ENCODE assay signal across 18 cellular contexts in genomic region chr1:211603191-211603701, GRCh38. TPM values are rescaled to one million over a fixed set of nuclear protein-coding genes. Genes with fewer than 3 reads are reported as not detected.
DNase-seq lines count a peak whose midpoint lies in the region; ATAC-seq and TF ChIP-seq lines count a peak whose summit lies in the region.
"Had no signal": no experiment of that assay in that cellular context is flagged by ENCODE, and none has a peak within 500 bp of the region (broad histone marks: within the 10 kb centered on the region; RNA-seq: fewer than 3 reads in every experiment).

No MANE protein-coding gene starts in this region.

- H3K4me3 ChIP-seq in Peyer's patch, result no peak overlapping the region
- no peak overlapping the region for H3K4me3 ChIP-seq in osteoblast (ENCODE audit: insufficient read depth, low read length)
- no peak overlapping the region for H3K4me3 ChIP-seq in esophagus muscularis mucosa
- H3K4me3 ChIP-seq in stomach, result no peak overlapping the region
- H3K4me3 ChIP-seq: heart right ventricle, psoas muscle had no signal

- 92% methylated on average over 3 of the region's 3 CpGs for WGBS in esophagus muscularis mucosa
- WGBS in stomach, 5 donors, result 42 to 66% (median 48%) methylated on average over 3 of the region's 3 CpGs

- H3K36me3 ChIP-seq in Peyer's patch (no peaks in the 10 kb centered on the region), osteoblast (ENCODE audit: insufficient read depth, low read length) (no peaks in the 10 kb centered on the region), esophagus muscularis mucosa (no peaks in the 10 kb centered on the region), stomach (no peaks in the 10 kb centered on the region)
- H3K36me3 ChIP-seq: heart right ventricle had no signal

- intact Hi-C loops in esophagus muscularis mucosa (cut with DNase I) (no loop called here), stomach (cut with DNase I; ENCODE audit: low total_unique reads) (no loop called here)

- TF ChIP-seq POLR2A in Peyer's patch (IDR thresholded peaks at IDR 0.05) (peak in 1 of 2 donors; percentile 29), esophagus muscularis mucosa (IDR thresholded peaks at IDR 0.05; ENCODE audit: low read depth) (no peak), stomach (IDR thresholded peaks at IDR 0.05) (no peak)

- DNase-seq in H4 (ENCODE audit: low spot score) (peak; percentile 67), Peyer's patch (peak in 2 of 3 donors; percentile 69 to 84), osteoblast (ENCODE audit: insufficient read length, low spot score, missing footprints) (no peak), esophagus muscularis mucosa (ENCODE audit: extremely low spot score) (no peak), stomach (no peak), COLO829 (ENCODE audit: low spot score) (no peak)
- DNase-seq: activated CD4-positive, alpha-beta T cell treated with anti-CD3 and anti-CD28 coated beads, Interleukin-2, amount 50 U/mL, for 1 hour; DMS 273 treated with DMSO at 0.1 percent for 48 hours; heart right ventricle; islet precursor cell; mesendoderm; NCI-H2081; NCI-H526 treated with DMSO at 0.1 percent for 48 hours; psoas muscle; stimulated activated CD4-positive, alpha-beta T cell treated with anti-CD3 and anti-CD28 coated beads, Interleukin-12 subunit alpha, Interleukin-12 subunit beta, amount 100 ng/mL, for 4 hours had no signal

- peak overlapping the region; percentile 16 for H2AFZ ChIP-seq in osteoblast (ENCODE audit: low read length)

- ATAC-seq in esophagus mucosa (peak; percentile 83), GM21786 (IDR thresholded peaks at IDR 0.05; ENCODE audit: unreplicated experiment) (no peak)
- ATAC-seq: heart right ventricle; psoas muscle; stimulated activated effector memory CD8-positive, alpha-beta T cell treated with anti-CD3 and anti-CD28 coated beads, Interleukin-12 subunit alpha, Interleukin-12 subunit beta, amount 100 ng/mL, for 72 hours had no signal

- H4K20me1 ChIP-seq in osteoblast (ENCODE audit: insufficient read depth, low read length), result no peaks in the 10 kb centered on the region

- no peak for TF ChIP-seq EP300 in esophagus muscularis mucosa (IDR thresholded peaks at IDR 0.05)
- TF ChIP-seq EP300 in stomach (IDR thresholded peaks at IDR 0.05), result no peak

- H3K79me2 ChIP-seq in osteoblast (ENCODE audit: insufficient read depth, low read length), result no peaks in the 10 kb centered on the region

- TF ChIP-seq CTCF in Peyer's patch (IDR thresholded peaks at IDR 0.05), result no peak
- no peak for TF ChIP-seq CTCF in osteoblast (IDR thresholded peaks at IDR 0.05; ENCODE audit: extremely low read depth, low read depth, low read length)
- TF ChIP-seq CTCF in esophagus muscularis mucosa (IDR thresholded peaks at IDR 0.05), result no peak
- TF ChIP-seq CTCF in stomach (IDR thresholded peaks at IDR 0.05), result no peak

- H3K4me1 ChIP-seq in Peyer's patch (peaks cover 0 to 19% (median 0%) of the 10 kb centered on the region in 4 donors), osteoblast (ENCODE audit: insufficient read depth, low read length) (peaks cover 11% of the 10 kb centered on the region), esophagus muscularis mucosa (peaks cover 0 to 5% (median 2%) of the 10 kb centered on the region in 4 donors), stomach (no peaks in the 10 kb centered on the region)
- H3K4me1 ChIP-seq: psoas muscle had no signal

- H3K27ac ChIP-seq in Peyer's patch, result peak overlapping the region in 1 of 4 donors; percentile 50
- no peak overlapping the region for H3K27ac ChIP-seq in osteoblast (ENCODE audit: low read depth, low read length)
- no peak overlapping the region for H3K27ac ChIP-seq in esophagus muscularis mucosa (replicated peaks in 1 of 4)
- no peak overlapping the region for H3K27ac ChIP-seq in stomach
- H3K27ac ChIP-seq: heart right ventricle, psoas muscle had no signal

- H3K27me3 ChIP-seq in Peyer's patch (no peaks in the 10 kb centered on the region), osteoblast (ENCODE audit: insufficient read depth, low read length) (no peaks in the 10 kb centered on the region), esophagus muscularis mucosa (no peaks in the 10 kb centered on the region), stomach (no peaks in the 10 kb centered on the region)
- H3K27me3 ChIP-seq: heart right ventricle had no signal

- H3K4me2 ChIP-seq in osteoblast (ENCODE audit: insufficient read depth, low read length), result no peak overlapping the region

- no peaks in the 10 kb centered on the region for H3K9me3 ChIP-seq in Peyer's patch
- no peaks in the 10 kb centered on the region for H3K9me3 ChIP-seq in osteoblast (ENCODE audit: low read depth, low read length)
- H3K9me3 ChIP-seq in esophagus muscularis mucosa, result no peaks in the 10 kb centered on the region
- H3K9me3 ChIP-seq in stomach, result no peaks in the 10 kb centered on the region
- H3K9me3 ChIP-seq: heart right ventricle, psoas muscle had no signal

RNA-seq across cellular contexts. Expression of gene SLC30A1, which starts 24.3 kb away (rescaled TPM):
- total RNA-seq in H4 (2014; rRNA removed; shearing (Covaris generic)), result 14.8 and 19.7 TPM in 2 replicates
- total RNA-seq in Peyer's patch (10 to 100 TPM in 3 of 4 donors, 1 to 10 TPM in 1; 5.8 to 44.7 (median 34.9) TPM), esophagus mucosa (14.1 TPM), osteoblast (39.5 and 49.9 TPM in 2 replicates), esophagus muscularis mucosa (10 to 100 TPM in 3 of 4 donors, 1 to 10 TPM in 1; 7.5 to 10.6 (median 10.2) TPM), stomach (10 to 100 TPM in 3 of 5 donors, 1 to 10 TPM in 1, under 1 TPM in 1; 0.58 to 30.1 (median 18.5) TPM)
- 1 to 10 TPM; 2.0 to 2.4 (median 2.1) TPM for polyA plus RNA-seq in stomach

Comparison
In these comparisons a context has a peak if more than half of its experiments do, and no peak if none do; other contexts are left out.
1. DNase-seq: peak in H4 (single experiment) and Peyer's patch (2 of 3); none in osteoblast (single experiment), esophagus muscularis mucosa (single experiment), stomach (single experiment) and COLO829 (single experiment).